38 cellular contexts compared by ENCODE assay signal in the genomic region with DNA sequence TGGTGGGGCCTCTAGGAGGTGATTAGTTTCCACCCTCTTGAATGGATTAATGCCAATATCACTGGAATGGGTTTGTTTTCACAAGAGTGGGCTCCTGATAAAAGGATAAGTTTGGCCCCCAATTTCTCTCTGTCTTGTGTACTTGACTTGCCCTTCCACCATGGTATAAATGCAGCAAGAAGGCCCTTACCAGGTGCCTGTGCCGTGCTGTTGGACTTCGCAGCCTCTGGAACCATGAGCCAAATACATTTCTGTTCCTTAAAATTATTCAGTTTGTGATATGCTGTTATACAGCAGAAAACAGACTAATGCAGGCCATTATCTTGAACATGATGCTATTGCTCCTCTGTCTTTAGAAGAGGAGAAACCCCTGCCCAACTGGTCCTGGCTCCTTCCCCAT.
"Had no signal": no experiment of that assay in that cellular context is flagged by ENCODE, and none has a peak within 500 bp of the region (broad histone marks: within the 10 kb centered on the region; RNA-seq: fewer than 3 reads in every experiment).

No MANE protein-coding gene starts in this region.

- H3K4me1 ChIP-seq: adrenal gland, ascending aorta, body of pancreas, breast epithelium had no signal

- H3K27ac Mint-ChIP-seq: activated naive CD4-positive, alpha-beta T cell treated with anti-CD3 and anti-CD28 coated beads for 36 hours; activated naive CD4-positive, alpha-beta T cell treated with anti-CD3 and anti-CD28 coated beads, Interleukin-2, amount 10 ng/mL, durations not matched to agents 7 days and 5 days; activated naive CD4-positive, alpha-beta T cell treated with anti-CD3 and anti-CD28 coated beads, Interleukin-2, amount 50 U/mL, for 72 hours; activated naive CD8-positive, alpha-beta T cell; activated naive CD8-positive, alpha-beta T cell treated with anti-CD3 and anti-CD28 coated beads for 36 hours; activated naive CD8-positive, alpha-beta T cell treated with anti-CD3 and anti-CD28 coated beads, Interleukin-2, amount 10 ng/mL, durations not matched to agents 7 days and 5 days; activated naive CD8-positive, alpha-beta T cell treated with anti-CD3 and anti-CD28 coated beads, Interleukin-2, amount 50 U/mL, for 24 hours; activated T-cell treated with anti-CD3 and anti-CD28 coated beads, Interleukin-2, amount 50 U/mL, for 24 hours; activated T-cell treated with anti-CD3 and anti-CD28 coated beads, Interleukin-2, amount 50 U/mL, for 72 hours; activated T-helper 1 cell treated with anti-CD3 and anti-CD28 coated beads, Interleukin-12 subunit alpha, Interleukin-12 subunit beta, Interleukin-2, Interleukin-4 antibody, amounts not matched to agents 30 ng/mL and 10 ng/mL and 1 ng/mL, durations not matched to agents 14 hours and 24 hours and 36 hours; activated T-helper 17 cell treated with anti-CD3 and anti-CD28 coated beads, Interleukin-2, amount 50 U/mL, for 72 hours; activated T-helper 2 cell treated with anti-CD3 and anti-CD28 coated beads, Interferon-gamma antibody, Interleukin-2, Interleukin-4, amounts not matched to agents 10 μg/mL and 5 μg/mL and 100 μg/mL, durations not matched to agents 14 hours and 24 hours and 36 hours; brain had no signal

- H3K36me3 ChIP-seq: adrenal gland, ascending aorta, brain microvascular endothelial cell, breast epithelium, cardiac muscle cell had no signal

- ATAC-seq: activated naive CD4-positive, alpha-beta T cell treated with anti-CD3 and anti-CD28 coated beads, Interleukin-2, amount 50 U/mL, for 72 hours; activated naive CD8-positive, alpha-beta T cell treated with anti-CD3 and anti-CD28 coated beads, Interleukin-2, amount 50 U/mL, for 24 hours; activated T-cell treated with anti-CD3 and anti-CD28 coated beads, Interleukin-2, amount 50 U/mL, for 4 hours; activated T-cell treated with anti-CD3 and anti-CD28 coated beads, Interleukin-2, amount 50 U/mL, for 72 hours; activated T-helper 17 cell treated with anti-CD3 and anti-CD28 coated beads, Interleukin-2, amount 50 U/mL, for 72 hours; body of pancreas had no signal

- H3K27me3 Mint-ChIP-seq: activated naive CD8-positive, alpha-beta T cell treated with anti-CD3 and anti-CD28 coated beads, Interleukin-2, amount 50 U/mL, for 24 hours; activated T-helper 17 cell treated with anti-CD3 and anti-CD28 coated beads, Interleukin-2, amount 50 U/mL, for 72 hours had no signal

- H3K4me1 Mint-ChIP-seq: activated naive CD4-positive, alpha-beta T cell treated with anti-CD3 and anti-CD28 coated beads, Interleukin-2, amount 10 ng/mL, durations not matched to agents 7 days and 5 days; activated naive CD8-positive, alpha-beta T cell treated with anti-CD3 and anti-CD28 coated beads for 36 hours; activated naive CD8-positive, alpha-beta T cell treated with anti-CD3 and anti-CD28 coated beads, Interleukin-2, amount 10 ng/mL, durations not matched to agents 7 days and 5 days; activated naive CD8-positive, alpha-beta T cell treated with anti-CD3 and anti-CD28 coated beads, Interleukin-2, amount 50 U/mL, for 24 hours; activated T-helper 17 cell treated with anti-CD3 and anti-CD28 coated beads, Interleukin-2, amount 50 U/mL, for 72 hours; brain; central memory CD8-positive, alpha-beta T cell had no signal

- H3K27ac ChIP-seq: adrenal gland, ascending aorta, body of pancreas, brain microvascular endothelial cell, breast epithelium, cardiac muscle cell had no signal

- H3K4me3 Mint-ChIP-seq: activated naive CD4-positive, alpha-beta T cell treated with anti-CD3 and anti-CD28 coated beads for 36 hours; activated naive CD4-positive, alpha-beta T cell treated with anti-CD3 and anti-CD28 coated beads, Interleukin-2, amount 10 ng/mL, durations not matched to agents 7 days and 5 days; activated naive CD8-positive, alpha-beta T cell; activated naive CD8-positive, alpha-beta T cell treated with anti-CD3 and anti-CD28 coated beads for 36 hours; activated naive CD8-positive, alpha-beta T cell treated with anti-CD3 and anti-CD28 coated beads, Interleukin-2, amount 10 ng/mL, durations not matched to agents 7 days and 5 days; activated naive CD8-positive, alpha-beta T cell treated with anti-CD3 and anti-CD28 coated beads, Interleukin-2, amount 50 U/mL, for 24 hours; activated T-cell treated with anti-CD3 and anti-CD28 coated beads, Interleukin-2, amount 50 U/mL, for 24 hours; activated T-cell treated with anti-CD3 and anti-CD28 coated beads, Interleukin-2, amount 50 U/mL, for 4 hours; activated T-cell treated with anti-CD3 and anti-CD28 coated beads, Interleukin-2, amount 50 U/mL, for 72 hours; activated T-helper 1 cell treated with anti-CD3 and anti-CD28 coated beads, Interleukin-12 subunit alpha, Interleukin-12 subunit beta, Interleukin-2, Interleukin-4 antibody, amounts not matched to agents 30 ng/mL and 10 ng/mL and 1 ng/mL, durations not matched to agents 14 hours and 24 hours and 36 hours; activated T-helper 17 cell treated with anti-CD3 and anti-CD28 coated beads, Interleukin-2, amount 50 U/mL, for 72 hours; brain; central memory CD8-positive, alpha-beta T cell had no signal

- H3K9me3 Mint-ChIP-seq: activated naive CD4-positive, alpha-beta T cell treated with anti-CD3 and anti-CD28 coated beads, Interleukin-2, amount 10 ng/mL, durations not matched to agents 7 days and 5 days; activated naive CD8-positive, alpha-beta T cell treated with anti-CD3 and anti-CD28 coated beads for 36 hours; activated naive CD8-positive, alpha-beta T cell treated with anti-CD3 and anti-CD28 coated beads, Interleukin-2, amount 50 U/mL, for 24 hours; activated T-cell treated with anti-CD3 and anti-CD28 coated beads, Interleukin-2, amount 50 U/mL, for 4 hours; activated T-cell treated with anti-CD3 and anti-CD28 coated beads, Interleukin-2, amount 50 U/mL, for 72 hours; activated T-helper 1 cell treated with anti-CD3 and anti-CD28 coated beads, Interleukin-12 subunit alpha, Interleukin-12 subunit beta, Interleukin-2, Interleukin-4 antibody, amounts not matched to agents 30 ng/mL and 10 ng/mL and 1 ng/mL, durations not matched to agents 14 hours and 24 hours and 36 hours; activated T-helper 2 cell treated with anti-CD3 and anti-CD28 coated beads, Interferon-gamma antibody, Interleukin-2, Interleukin-4, amounts not matched to agents 10 μg/mL and 5 μg/mL and 100 μg/mL, durations not matched to agents 14 hours and 24 hours and 36 hours; central memory CD8-positive, alpha-beta T cell had no signal

- H3K27me3 ChIP-seq: adrenal gland, ascending aorta, body of pancreas, brain microvascular endothelial cell, breast epithelium, cardiac muscle cell had no signal

- H3K36me3 Mint-ChIP-seq: activated naive CD4-positive, alpha-beta T cell treated with anti-CD3 and anti-CD28 coated beads, Interleukin-2, amount 10 ng/mL, durations not matched to agents 7 days and 5 days; activated naive CD4-positive, alpha-beta T cell treated with anti-CD3 and anti-CD28 coated beads, Interleukin-2, amount 50 U/mL, for 72 hours; activated naive CD8-positive, alpha-beta T cell; activated naive CD8-positive, alpha-beta T cell treated with anti-CD3 and anti-CD28 coated beads for 36 hours; activated naive CD8-positive, alpha-beta T cell treated with anti-CD3 and anti-CD28 coated beads, Interleukin-2, amount 10 ng/mL, durations not matched to agents 7 days and 5 days; brain had no signal

- H3K9me3 ChIP-seq: adrenal gland, ascending aorta, body of pancreas, breast epithelium had no signal

- DNase-seq: activated effector memory CD4-positive, alpha-beta T cell treated with anti-CD3 and anti-CD28 coated beads, Interleukin-2, amount 50 U/mL, for 16 hours; activated effector memory CD4-positive, alpha-beta T cell treated with Interleukin-2 at 50 U/mL for 16 hours; activated gamma-delta T cell; activated gamma-delta T cell treated with Interleukin-2 at 50 U/mL for 16 hours; activated naive CD4-positive, alpha-beta T cell treated with anti-CD3 and anti-CD28 coated beads for 36 hours; activated naive CD4-positive, alpha-beta T cell treated with anti-CD3 and anti-CD28 coated beads, Interleukin-2, amount 10 ng/mL, durations not matched to agents 7 days and 5 days; activated naive CD4-positive, alpha-beta T cell treated with anti-CD3 and anti-CD28 coated beads, Interleukin-2, amount 50 U/mL, for 16 hours; activated naive CD4-positive, alpha-beta T cell treated with Interleukin-2 at 50 U/mL for 16 hours; activated naive CD8-positive, alpha-beta T cell treated with anti-CD3 and anti-CD28 coated beads for 36 hours; activated naive CD8-positive, alpha-beta T cell treated with anti-CD3 and anti-CD28 coated beads, Interleukin-2, amount 10 ng/mL, durations not matched to agents 7 days and 5 days; activated naive CD8-positive, alpha-beta T cell treated with anti-CD3 and anti-CD28 coated beads, Interleukin-2, amount 50 U/mL, for 24 hours; activated T-cell treated with anti-CD3 and anti-CD28 coated beads, Interleukin-2, amount 50 U/mL, for 1 hour; activated T-cell treated with anti-CD3 and anti-CD28 coated beads, Interleukin-2, amount 50 U/mL, for 24 hours; activated T-cell treated with anti-CD3 and anti-CD28 coated beads, Interleukin-2, amount 50 U/mL, for 4 hours; activated T-cell treated with anti-CD3 and anti-CD28 coated beads, Interleukin-2, amount 50 U/mL, for 48 hours; activated T-cell treated with anti-CD3 and anti-CD28 coated beads, Interleukin-2, amount 50 U/mL, for 72 hours; adrenal gland; amniotic stem cell; amygdala; anterior cingulate cortex; aorta; body of pancreas; brain microvascular endothelial cell; caudate nucleus; central memory CD4-positive, alpha-beta T cell; cerebellar nuclear complex had no signal

- FAIRE-seq: astrocyte, bronchial epithelial cell had no signal

- H3K4me3 ChIP-seq: adrenal gland, ascending aorta, body of pancreas, breast epithelium, cardiac muscle cell had no signal
